10 cellular contexts compared by ENCODE assay signal in genomic region chr2:219056896-219057708, GRCh38. TPM values are rescaled to one million over a fixed set of nuclear protein-coding genes. Genes with fewer than 3 reads are reported as not detected.
DNase-seq lines count a peak whose midpoint lies in the region; ATAC-seq and TF ChIP-seq lines count a peak whose summit lies in the region.
"Had no signal": no experiment of that assay in that cellular context is flagged by ENCODE, and none has a peak within 500 bp of the region (broad histone marks: within the 10 kb centered on the region; RNA-seq: fewer than 3 reads in every experiment).

No MANE protein-coding gene starts in this region.

- TF ChIP-seq CTCF in WTC11 (IDR thresholded peaks at IDR 0.05) = no peak

- peak overlapping the region; percentile 22 to 55 for H3K4me3 ChIP-seq in stomach smooth muscle (ENCODE audit: low read length in 2 of 2)
- no peak overlapping the region for H3K4me3 ChIP-seq in aorta (ENCODE audit: low read length in 2 of 2)

- H3K27me3 Mint-ChIP-seq in activated naive CD4-positive, alpha-beta T cell treated with anti-CD3 and anti-CD28 coated beads for 36 hours (ENCODE audit: low read depth) = peaks cover 47% of the 10 kb centered on the region
- H3K27me3 Mint-ChIP-seq in WTC11 (ENCODE audit: low read depth) = peaks cover 96% of the 10 kb centered on the region

- no peaks in the 10 kb centered on the region for H3K36me3 Mint-ChIP-seq in activated naive CD4-positive, alpha-beta T cell treated with anti-CD3 and anti-CD28 coated beads for 36 hours (ENCODE audit: low read depth)
- no peaks in the 10 kb centered on the region for H3K36me3 Mint-ChIP-seq in WTC11
- H3K36me3 Mint-ChIP-seq: activated naive CD8-positive, alpha-beta T cell treated with anti-CD3 and anti-CD28 coated beads for 36 hours had no signal

- H3K4me1 Mint-ChIP-seq in activated naive CD4-positive, alpha-beta T cell treated with anti-CD3 and anti-CD28 coated beads for 36 hours (ENCODE audit: low read depth) = peaks cover 18% of the 10 kb centered on the region
- H3K4me1 Mint-ChIP-seq in WTC11 = peaks cover 19% of the 10 kb centered on the region

- H3K27ac ChIP-seq in stomach smooth muscle (ENCODE audit: low read length) (no peak overlapping the region), aorta (ENCODE audit: low read depth in 1 of 2, low read length in 2 of 2) (no peak overlapping the region)
- H3K27ac ChIP-seq: epithelial cell of prostate had no signal

- H3K9me3 ChIP-seq in stomach smooth muscle (ENCODE audit: control insufficient read depth in 2 of 2, low read length in 2 of 2) (no peaks in the 10 kb centered on the region), aorta (ENCODE audit: control insufficient read depth, low read length) (no peaks in the 10 kb centered on the region)

- no peaks in the 10 kb centered on the region for H3K36me3 ChIP-seq in stomach smooth muscle (ENCODE audit: control insufficient read depth in 2 of 2, insufficient read depth in 2 of 2, low read length in 2 of 2)
- H3K36me3 ChIP-seq in aorta (ENCODE audit: control insufficient read depth in 1 of 2, insufficient read depth in 2 of 2, low read length in 1 of 2) = no peaks in the 10 kb centered on the region

- CTCF ChIA-PET in activated naive CD4-positive, alpha-beta T cell treated with anti-CD3 and anti-CD28 coated beads for 36 hours (lab: Charles Lee) = interaction anchor here (1.1 to 8.4 kb wide), 19 partner anchors 9 to 383 kb away, joined by 3 to 118 read pairs (median 5); partner anchors contain the start of genes CNPPD1 and NHEJ1
- CTCF ChIA-PET in WTC11 (lab: Charles Lee) = interaction anchor here (0.7 to 8.3 kb wide), 21 partner anchors 15 to 176 kb away, joined by 3 to 198 read pairs (median 8); partner anchors contain the start of genes CDK5R2, CFAP65, NHEJ1 and WNT10A

- no peak overlapping the region for H3K4me3 Mint-ChIP-seq in activated naive CD4-positive, alpha-beta T cell treated with anti-CD3 and anti-CD28 coated beads for 36 hours
- H3K4me3 Mint-ChIP-seq in WTC11 = peak overlapping the region; percentile 58

- ATAC-seq in WTC11 = no peak
- ATAC-seq in HG03025 (IDR thresholded peaks at IDR 0.05; ENCODE audit: low FRiP score, unreplicated experiment) = no peak
- ATAC-seq in aorta (ENCODE audit: low FRiP score) = no peak

- H3K27me3 ChIP-seq in stomach smooth muscle (ENCODE audit: control insufficient read depth in 1 of 2, insufficient read depth in 2 of 2, low read length in 2 of 2) = peaks cover 55 to 63% of the 10 kb centered on the region in 2 donors
- H3K27me3 ChIP-seq in aorta (ENCODE audit: control insufficient read depth in 1 of 2, insufficient read depth in 2 of 2, low read length in 1 of 2) = no peaks in the 10 kb centered on the region

- H3K4me1 ChIP-seq in stomach smooth muscle (ENCODE audit: control insufficient read depth, insufficient read depth, low read length) (peaks cover 37% of the 10 kb centered on the region), aorta (ENCODE audit: control insufficient read depth in 1 of 2, insufficient read depth in 2 of 2, low read length in 2 of 2) (no peaks in the 10 kb centered on the region)

- no peaks in the 10 kb centered on the region for H3K9me3 Mint-ChIP-seq in activated naive CD4-positive, alpha-beta T cell treated with anti-CD3 and anti-CD28 coated beads for 36 hours
- H3K9me3 Mint-ChIP-seq in WTC11 = no peaks in the 10 kb centered on the region
- H3K9me3 Mint-ChIP-seq: activated naive CD8-positive, alpha-beta T cell treated with anti-CD3 and anti-CD28 coated beads for 36 hours had no signal

- WGBS in aorta, 2 donors = 30 to 45% methylated on average over 40 of the region's 40 CpGs

- H3K9ac ChIP-seq in stomach smooth muscle (ENCODE audit: low read length in 2 of 2) = no peak overlapping the region

- POLR2A ChIA-PET in WTC11 (lab: Charles Lee) = no interaction called here

- H3K27ac Mint-ChIP-seq in activated naive CD4-positive, alpha-beta T cell treated with anti-CD3 and anti-CD28 coated beads for 36 hours = no peak overlapping the region
- H3K27ac Mint-ChIP-seq in WTC11 = no peak overlapping the region
- H3K27ac Mint-ChIP-seq: activated naive CD8-positive, alpha-beta T cell treated with anti-CD3 and anti-CD28 coated beads for 36 hours had no signal

- intact Hi-C loops in activated naive CD4-positive, alpha-beta T cell treated with anti-CD3 and anti-CD28 coated beads for 36 hours (cut with micrococcal nuclease) = loop anchor here (5.0 kb wide), 1 partner anchor 60 kb away; no protein-coding TSS in a partner anchor
- intact Hi-C loops in aorta (cut with DNase I) = loop anchor here (5.0 to 10.0 kb wide), 3 partner anchors 60 to 248 kb away; partner anchors contain the start of gene PTPRN (in 1 of the 2)

- DNase-seq in activated naive CD4-positive, alpha-beta T cell treated with anti-CD3 and anti-CD28 coated beads, Interleukin-2, amount 50 U/mL, for 16 hours = peak; percentile 13
- no peak for DNase-seq in activated naive CD4-positive, alpha-beta T cell treated with anti-CD3 and anti-CD28 coated beads for 36 hours
- DNase-seq in WTC11 (ENCODE audit: low spot score) = peak; percentile 47
- DNase-seq in iPS-NIHi11 (ENCODE audit: low spot score) = peak; percentile 30
- DNase-seq in NOMO-1 treated with dmso at 0.1 percent for 144 hours (lab: John Stamatoyannopoulos, UW; ENCODE audit: unreplicated experiment) = no peak
- DNase-seq in aorta = no peak

TF ChIP-seq in WTC11, 78 proteins besides CTCF, POLR2A, EP300 and RAD21 (continues in another document):
- TF ChIP-seq NFYB (CRISPR knock-in tag; conservative IDR thresholded peaks at IDR 0.05; ENCODE audit: low read depth) = no peak
- no peak for TF ChIP-seq ZNF317 (CRISPR knock-in tag; IDR thresholded peaks at IDR 0.05; ENCODE audit: borderline replicate concordance, low read depth)
- no peak for TF ChIP-seq PREB (CRISPR knock-in tag; IDR thresholded peaks at IDR 0.05; ENCODE audit: borderline replicate concordance)
- no peak for TF ChIP-seq ERG (CRISPR knock-in tag; IDR thresholded peaks at IDR 0.05)
- no peak for TF ChIP-seq ATF3 (CRISPR knock-in tag; conservative IDR thresholded peaks at IDR 0.05)
- no peak for TF ChIP-seq ZBTB21 (CRISPR knock-in tag; IDR thresholded peaks at IDR 0.05; ENCODE audit: borderline replicate concordance)
- TF ChIP-seq ZNF532 (CRISPR knock-in tag; IDR thresholded peaks at IDR 0.05; ENCODE audit: borderline replicate concordance) = no peak

RNA-seq across cellular contexts. Expression of gene IHH, which starts 3.6 kb away (rescaled TPM):
- not detected for total RNA-seq in activated naive CD4-positive, alpha-beta T cell treated with anti-CD3 and anti-CD28 coated beads for 36 hours
- total RNA-seq in WTC11 (2021) (0.11 TPM in 1 of 3 replicates, not detected in the others), aorta (not detected)
- 1 to 10 TPM in 1 of 2 donors, under 1 TPM in 1; 0.05 to 2.0 TPM for polyA plus RNA-seq in aorta
- total RNA-seq: activated naive CD8-positive, alpha-beta T cell treated with anti-CD3 and anti-CD28 coated beads for 36 hours had no signal

RNA-seq across cellular contexts. Expression of gene CFAP65, which starts 15.8 kb away (rescaled TPM):
- not detected for total RNA-seq in activated naive CD4-positive, alpha-beta T cell treated with anti-CD3 and anti-CD28 coated beads for 36 hours
- total RNA-seq in WTC11 (2021) (0.44 to 1.0 TPM (median 0.48 TPM) in 3 replicates), aorta (not detected)
- polyA plus RNA-seq in aorta = under 1 TPM in 1 of 2 donors, not detected in 1; 0.15 TPM
- total RNA-seq: activated naive CD8-positive, alpha-beta T cell treated with anti-CD3 and anti-CD28 coated beads for 36 hours had no signal

Comparison
In these comparisons a context has a peak if more than half of its experiments do, and no peak if none do; other contexts are left out.
1. DNase-seq: peak in activated naive CD4-positive, alpha-beta T cell treated with anti-CD3 and anti-CD28 coated beads, Interleukin-2, amount 50 U/mL, for 16 hours (single experiment), WTC11 (single experiment) and iPS-NIHi11 (single experiment); none in activated naive CD4-positive, alpha-beta T cell treated with anti-CD3 and anti-CD28 coated beads for 36 hours (single experiment), NOMO-1 treated with dmso at 0.1 percent for 144 hours (single experiment) and aorta (0 of 2).
2. H3K4me3 ChIP-seq: peak in stomach smooth muscle (2 of 2); none in aorta (0 of 2).